In genomic region chr2:241703128-241703604, GRCh38 we compare ENCODE assay signal across 8 cellular contexts. TPM values are rescaled to one million over a fixed set of nuclear protein-coding genes. Genes with fewer than 3 reads are reported as not detected.
DNase-seq lines count a peak whose midpoint lies in the region; ATAC-seq, FAIRE-seq and TF ChIP-seq lines count a peak whose summit lies in the region.

No MANE protein-coding gene starts in this region.

- H2AFZ ChIP-seq in IMR-90 (replicated peaks; ENCODE audit: low read length, poor library complexity) (peak overlapping the region; percentile 96), GM12878 (ENCODE audit: control insufficient read depth, low read depth, low read length) (peak overlapping the region; percentile 71)

- H4K8ac ChIP-seq in IMR-90 (ENCODE audit: low read depth in 2 of 2, low read length in 2 of 2), result no peak overlapping the region; a peak in 1 of 4 replicates

- no peak overlapping the region; the same call in 1 of the 2 replicates for H3K4ac ChIP-seq in IMR-90 (ENCODE audit: low read depth, low read length)

- H2BK20ac ChIP-seq in IMR-90 (ENCODE audit: low read depth, low read length), result no peak overlapping the region

- no CpG with 5 or more reads among the region's 7 CpGs for WGBS in IMR-90 (ENCODE audit: extremely low coverage in 2 of 2, insufficient read length in 1 of 2), 2 experiments
- WGBS in GM12878 (ENCODE audit: insufficient coverage, insufficient replicate concordance, low lambda C conversion rate, missing lambda C conversion rate), result 57% methylated on average over 7 of the region's 7 CpGs
- WGBS in right lobe of liver (ENCODE audit: insufficient coverage, low coverage, low lambda C conversion rate, missing lambda C conversion rate), result 76% methylated on average over 6 of the region's 7 CpGs
- 66 to 74% methylated on average over 7 of the region's 7 CpGs for WGBS in upper lobe of left lung, 2 donors

- no peak for TF ChIP-seq RAD21 in IMR-90 (IDR thresholded peaks at IDR 0.05; ENCODE audit: low read length)
- no peak for TF ChIP-seq RAD21 in GM12878 (IDR thresholded peaks at IDR 0.05; ENCODE audit: insufficient read depth, low read depth, low read length)

- no peak overlapping the region for H2BK15ac ChIP-seq in IMR-90 (ENCODE audit: low read depth, low read length)

- peaks cover 7% of the 10 kb centered on the region; the same call in 1 of the 2 replicates for H3K9me1 ChIP-seq in IMR-90 (ENCODE audit: insufficient read depth, low read length)

- peak overlapping the region; percentile 80 for H3K4me3 ChIP-seq in IMR-90 (ENCODE audit: insufficient read depth, low read depth, low read length)
- peak overlapping the region; percentile 95 for H3K4me3 ChIP-seq in GM12878
- H3K4me3 ChIP-seq in right lobe of liver, result peak overlapping the region; percentile 86 to 99 (median 95)
- peak overlapping the region; percentile 81 to 98 (median 96) for H3K4me3 ChIP-seq in upper lobe of left lung

- H3K14ac ChIP-seq in IMR-90 (replicated peaks; ENCODE audit: low read depth, low read length), result no peak overlapping the region

- H2AK9ac ChIP-seq in IMR-90 (replicated peaks; ENCODE audit: low read depth, low read length, poor library complexity), result peak overlapping the region; percentile 83

- H2BK5ac ChIP-seq in IMR-90 (ENCODE audit: low read depth, low read length, poor library complexity, severe bottlenecking), result no peak overlapping the region

- peak overlapping the region; percentile 12; the same call in 1 of the 2 replicates for H4K91ac ChIP-seq in IMR-90 (ENCODE audit: insufficient read depth, low read depth, low read length)

- CTCF ChIA-PET in IMR-90 (lab: Yijun Ruan, JAX) (interaction anchor here (0.9 kb wide), 1 partner anchor 10 kb away, joined by 5 read pairs; no protein-coding TSS in a partner anchor), GM12878 (lab: Yijun Ruan, JAX) (interaction anchor here (0.7 to 2.4 kb wide), 7 partner anchors 11 to 175 kb away, joined by 3 to 10 read pairs (median 6); no protein-coding TSS in a partner anchor)

- no peak overlapping the region for H3K56ac ChIP-seq in IMR-90 (ENCODE audit: extremely low read depth, insufficient read depth, low read length)

- FAIRE-seq in GM12878 (lab: Jason Lieb, UNC), result no peak

- H3K9me3 ChIP-seq in IMR-90 (ENCODE audit: control insufficient read depth, insufficient read depth, low read length) (peaks cover 4% of the 10 kb centered on the region; the same call in 1 of the 2 replicates), GM12878 (replicated peaks; ENCODE audit: control insufficient read depth, insufficient read depth, low read length) (peaks cover 4% of the 10 kb centered on the region; the same call in 1 of the 3 replicates), right lobe of liver (no peaks in the 10 kb centered on the region), upper lobe of left lung (no peaks in the 10 kb centered on the region)

- no peak for ATAC-seq in IMR-90 (ENCODE audit: low read depth)
- ATAC-seq in GM12878, result no peak
- ATAC-seq in right lobe of liver, result peak in 1 of 4 donors; percentile 5
- no peak for ATAC-seq in upper lobe of left lung (ENCODE audit: low FRiP score in 2 of 2)
- ATAC-seq in GM18519 (IDR thresholded peaks at IDR 0.05; ENCODE audit: low FRiP score, unreplicated experiment), result no peak
- ATAC-seq in HG03571 (IDR thresholded peaks at IDR 0.05; ENCODE audit: unreplicated experiment), result no peak
- no peak for ATAC-seq in HG03045 (IDR thresholded peaks at IDR 0.05; ENCODE audit: unreplicated experiment)

- POLR2A ChIA-PET in IMR-90 (lab: Charles Lee; ENCODE audit: unreplicated experiment), result no interaction called here
- POLR2A ChIA-PET in GM12878 (lab: Charles Lee), result interaction anchor here (2.6 kb wide), 1 partner anchor 30 kb away, joined by 19 read pairs; the partner anchor contains the start of gene D2HGDH

- no peak; the same call in 1 of the 2 replicates for TF ChIP-seq CTCF in C4-2B (conservative IDR thresholded peaks at IDR 0.05)
- no peak for TF ChIP-seq CTCF in IMR-90 (conservative IDR thresholded peaks at IDR 0.05; ENCODE audit: low read depth, low read length)
- TF ChIP-seq CTCF in GM12878 (IDR thresholded peaks at IDR 0.05 in 2 of 3, conservative IDR thresholded peaks at IDR 0.05 in 1 of 3; ENCODE audit: control insufficient read depth in 2 of 3, extremely low read depth in 1 of 3, insufficient read depth in 1 of 3, low read depth in 3 of 3, low read length in 3 of 3), result no peak
- TF ChIP-seq CTCF in right lobe of liver (IDR thresholded peaks at IDR 0.05), result no peak
- TF ChIP-seq CTCF in upper lobe of left lung (IDR thresholded peaks at IDR 0.05), result no peak

- peak overlapping the region; percentile 64 for H3K23ac ChIP-seq in IMR-90 (ENCODE audit: low read depth, low read length)

- TF ChIP-seq EP300 in GM12878 (IDR thresholded peaks at IDR 0.05; ENCODE audit: borderline replicate concordance in 1 of 2, control insufficient read depth in 1 of 2, low read depth in 2 of 2, low read length in 2 of 2) (no peak), upper lobe of left lung (IDR thresholded peaks at IDR 0.05) (no peak)

- H4K20me1 ChIP-seq in IMR-90 (ENCODE audit: insufficient read depth, low read length) (peaks cover 16% of the 10 kb centered on the region), GM12878 (ENCODE audit: control insufficient read depth, insufficient read depth) (no peaks in the 10 kb centered on the region)

- H3K9ac ChIP-seq in IMR-90 (ENCODE audit: low read depth, low read length) (peak overlapping the region; percentile 0; the same call in 1 of the 2 replicates), GM12878 (ENCODE audit: control insufficient read depth, insufficient read depth, low read length) (peak overlapping the region; percentile 83)

- DNase-seq in IMR-90 (no peak), GM12878 (ENCODE audit: low read depth, low spot score) (no peak), right lobe of liver (no peak), upper lobe of left lung (no peak)

- H3K79me2 ChIP-seq in GM12878 (ENCODE audit: control insufficient read depth, insufficient read depth, low read length), result peaks cover 14% of the 10 kb centered on the region

- H3K18ac ChIP-seq in IMR-90 (ENCODE audit: low read depth, low read length), result no peak overlapping the region

- H3K27ac ChIP-seq in C4-2B (peak overlapping the region; percentile 96), IMR-90 (ENCODE audit: insufficient read depth, low read length) (no peak overlapping the region; the same call in 1 of the 2 replicates), GM12878 (ENCODE audit: control insufficient read depth, insufficient read depth) (peak overlapping the region; percentile 72), right lobe of liver (no peak overlapping the region), upper lobe of left lung (peak overlapping the region in 3 of 4 donors; percentile 55 to 94 (median 92))

- SMC1A ChIA-PET in GM12878 (lab: Charles Lee; ENCODE audit: uncharacterized antibody, unreplicated experiment), result interaction anchor here (0.9 to 1.9 kb wide), 4 partner anchors 13 to 156 kb away, joined by 3 to 9 read pairs (median 4); partner anchors contain the start of gene PDCD1

- no peak overlapping the region for H2BK120ac ChIP-seq in IMR-90 (ENCODE audit: low read depth, low read length)

- in situ Hi-C loops in IMR-90 (cut with MboI; ENCODE audit: low sequenced_read_pairs), result no loop called here
- in situ Hi-C loops in GM12878 (cut with MboI), result loop anchor here (5.0 kb wide), 1 partner anchor 174 kb away; no protein-coding TSS in a partner anchor

- H3K4me2 ChIP-seq in IMR-90 (ENCODE audit: low read depth, low read length) (peak overlapping the region; percentile 82), GM12878 (ENCODE audit: control insufficient read depth, insufficient read depth) (peak overlapping the region; percentile 96)

- H4K5ac ChIP-seq in IMR-90 (ENCODE audit: low read depth, low read length), result no peak overlapping the region

- peaks cover 9 to 30% of the 10 kb centered on the region in 2 experiments; a peak in 3 of 4 replicates for H3K79me1 ChIP-seq in IMR-90 (ENCODE audit: low read depth in 1 of 2, low read length in 2 of 2)

- RAD21 ChIA-PET in GM12878 (lab: Charles Lee; ENCODE audit: unreplicated experiment), result interaction anchor here (2.7 kb wide), 1 partner anchor 31 kb away, joined by 14 read pairs; the partner anchor contains the start of gene D2HGDH

- no peak for TF ChIP-seq POLR2A in IMR-90 (IDR thresholded peaks at IDR 0.05; ENCODE audit: low read depth, low read length)
- TF ChIP-seq POLR2A in GM12878 (IDR thresholded peaks at IDR 0.05; ENCODE audit: low read depth, low read length), result no peak
- no peak for TF ChIP-seq POLR2A in right lobe of liver (IDR thresholded peaks at IDR 0.05)
- TF ChIP-seq POLR2A in upper lobe of left lung (IDR thresholded peaks at IDR 0.05), result no peak

- dilution Hi-C loops in IMR-90 (cut with HindIII; ENCODE audit: low sequenced_read_pairs, unreplicated experiment), result no loop called here

- intact Hi-C loops in IMR-90 (cut with micrococcal nuclease) (loop anchor here (10.0 kb wide), 1 partner anchor 172 kb away; no protein-coding TSS in a partner anchor), GM12878 (cut with micrococcal nuclease; ENCODE audit: unreplicated experiment) (loop anchor here (2.0 kb wide), 1 partner anchor 30 kb away; no protein-coding TSS in a partner anchor), right lobe of liver (cut with DNase I) (no loop called here)

- H3K27me3 ChIP-seq in IMR-90 (ENCODE audit: control insufficient read depth, insufficient read depth, low read length) (no peaks in the 10 kb centered on the region), GM12878 (replicated peaks in 1 of 2; ENCODE audit: control insufficient read depth in 2 of 2, insufficient read depth in 2 of 2, low read length in 1 of 2) (no peaks in the 10 kb centered on the region), right lobe of liver (no peaks in the 10 kb centered on the region), upper lobe of left lung (no peaks in the 10 kb centered on the region)

- H3K4me1 ChIP-seq in IMR-90 (ENCODE audit: control insufficient read depth, insufficient read depth, low read length) (peaks cover 4% of the 10 kb centered on the region; the same call in 1 of the 2 replicates), GM12878 (ENCODE audit: control insufficient read depth, insufficient read depth, low read length) (0 out of 2 replicates have a peak, but pooled peaks cover 6% of the 10 kb centered on the region), right lobe of liver (peaks cover 0 to 9% (median 0%) of the 10 kb centered on the region in 4 donors), upper lobe of left lung (peaks cover 11 to 26% (median 19%) of the 10 kb centered on the region in 4 donors)

- H2AK5ac ChIP-seq in IMR-90 (ENCODE audit: low read depth, low read length), result peak overlapping the region; percentile 67; the same call in 1 of the 2 replicates

- peaks cover 24% of the 10 kb centered on the region for H3K36me3 ChIP-seq in IMR-90 (ENCODE audit: control insufficient read depth, insufficient read depth, low read length)
- peaks cover 5 to 11% of the 10 kb centered on the region in 2 experiments; a peak in 3 of 4 replicates for H3K36me3 ChIP-seq in GM12878 (ENCODE audit: control insufficient read depth in 2 of 2, insufficient read depth in 2 of 2, low read length in 1 of 2)
- H3K36me3 ChIP-seq in right lobe of liver, result peaks cover 0 to 27% (median 4%) of the 10 kb centered on the region in 4 donors
- peaks cover 0 to 33% (median 20%) of the 10 kb centered on the region in 4 donors for H3K36me3 ChIP-seq in upper lobe of left lung

- BruUV-seq in IMR-90 (replicated peaks; lab: Mats Ljungman, UMichigan) (no TSS peak), GM12878 (replicated peaks; lab: Mats Ljungman, UMichigan) (no TSS peak)

RNA-seq across cellular contexts. Expression of gene ING5, which starts 1.3 kb away (rescaled TPM):
- total RNA-seq in IMR-90 (2012; rRNA removed) (16.7 and 38.9 TPM in 2 replicates), GM12878 (2014; rRNA removed) (30.2 and 35.6 TPM in 2 replicates), GM12878 (2014; rRNA removed; fragmentation: Illumina TruSeq; extraction: Trizol) (29.5 and 29.8 TPM in 2 replicates), GM12878 (2021) (27.2 and 34.6 TPM in 2 replicates), right lobe of liver (10 to 100 TPM in 5 of 6 experiments, 1 to 10 TPM in 1; 8.2 to 20.3 (median 13.0) TPM), upper lobe of left lung (100 to 1,000 TPM in 1 of 6 donors, 10 to 100 TPM in 5; 20.2 to 181 (median 41.5) TPM)
- polyA plus RNA-seq in IMR-90 (2012; rRNA removed) (36.1 and 36.5 TPM in 2 replicates), GM12878 (2011; rRNA removed) (31.4 and 34.9 TPM in 2 replicates), GM12878 (2014; fragmentation: Illumina TruSeq; extraction: Trizol) (24.6 TPM in 2 replicates), GM12878 (2014; fragmentation: Nextera tagmentation; extraction: Ambion mirVana) (10 to 100 TPM in 1 of 2 experiments, 1 to 10 TPM in 1; 10.0 to 13.2 TPM), GM12878 (2014; rRNA removed) (46.1 and 60.1 TPM in 2 replicates), GM12878 (2016; fragmentation: Nextera tagmentation; extraction: Ambion mirVana) (10 to 100 TPM; 16.9 to 19.3 TPM)
- 28.4 and 31.1 TPM in 2 replicates for polyA plus RNA-seq in IMR-90 (2012; cell fraction: cytosol; rRNA removed)
- 107 and 146 TPM in 2 replicates for polyA plus RNA-seq in IMR-90 (2012; cell fraction: nucleus; rRNA removed; ENCODE audit: low replicate concordance)
- total RNA-seq in GM12878 (2013; cell fraction: nucleolus; rRNA removed), result 64.2 and 75.2 TPM in 2 replicates
- 10.8 TPM for polyA plus RNA-seq in GM12878 (2011; ENCODE audit: low read depth)
- 36.6 and 49.2 TPM in 2 replicates for polyA plus RNA-seq in GM12878 (2011; cell fraction: cytosol; rRNA removed)
- 78.3 and 86.2 TPM in 2 replicates for polyA plus RNA-seq in GM12878 (2011; cell fraction: nucleus; rRNA removed)
- polyA plus RNA-seq in GM12878 (2012), result 20.3 and 30.8 TPM in 2 replicates
- polyA minus RNA-seq in GM12878 (2011; rRNA and poly(A)+ RNA removed), result 25.3 and 35.7 TPM in 2 replicates
- polyA minus RNA-seq in GM12878 (2011; cell fraction: cytosol; rRNA and poly(A)+ RNA removed), result 9.9 and 14.3 TPM in 2 replicates
- polyA minus RNA-seq in GM12878 (2011; cell fraction: nucleus; rRNA and poly(A)+ RNA removed), result 12.8 and 32.6 TPM in 2 replicates

RNA-seq across cellular contexts. Expression of gene DTYMK, which starts 16.6 kb away (rescaled TPM):
- total RNA-seq in IMR-90 (2012; rRNA removed) (31.7 and 32.8 TPM in 2 replicates), GM12878 (2014; rRNA removed) (75.7 and 80.5 TPM in 2 replicates), GM12878 (2014; rRNA removed; fragmentation: Illumina TruSeq; extraction: Trizol) (40.7 and 43.5 TPM in 2 replicates), GM12878 (2021) (80.5 and 82.4 TPM in 2 replicates), right lobe of liver (10 to 100 TPM in 5 of 6 experiments, 1 to 10 TPM in 1; 9.9 to 21.5 (median 10.4) TPM), upper lobe of left lung (10 to 100 TPM; 10.2 to 43.0 (median 19.6) TPM)
- polyA plus RNA-seq in IMR-90 (2012; rRNA removed) (50.1 and 50.5 TPM in 2 replicates), GM12878 (2011; rRNA removed) (42.8 and 54.3 TPM in 2 replicates), GM12878 (2014; fragmentation: Illumina TruSeq; extraction: Trizol) (13.1 and 33.4 TPM in 2 replicates), GM12878 (2014; fragmentation: Nextera tagmentation; extraction: Ambion mirVana) (10 to 100 TPM in 1 of 2 experiments, 1 to 10 TPM in 1; 7.0 to 20.5 TPM), GM12878 (2014; rRNA removed) (64.4 and 72.1 TPM in 2 replicates), GM12878 (2016; fragmentation: Nextera tagmentation; extraction: Ambion mirVana) (100 to 1,000 TPM; 220 TPM)
- polyA plus RNA-seq in IMR-90 (2012; cell fraction: cytosol; rRNA removed), result 40.6 and 60.0 TPM in 2 replicates
- 20.9 and 27.0 TPM in 2 replicates for polyA plus RNA-seq in IMR-90 (2012; cell fraction: nucleus; rRNA removed; ENCODE audit: low replicate concordance)
- total RNA-seq in GM12878 (2013; cell fraction: nucleolus; rRNA removed), result 39.4 and 41.5 TPM in 2 replicates
- polyA plus RNA-seq in GM12878 (2011; ENCODE audit: low read depth), result 17.2 TPM
- 74.4 and 85.1 TPM in 2 replicates for polyA plus RNA-seq in GM12878 (2011; cell fraction: cytosol; rRNA removed)
- 60.3 and 64.3 TPM in 2 replicates for polyA plus RNA-seq in GM12878 (2011; cell fraction: nucleus; rRNA removed)
- 30.3 and 35.9 TPM in 2 replicates for polyA plus RNA-seq in GM12878 (2012)
- polyA minus RNA-seq in GM12878 (2011; rRNA and poly(A)+ RNA removed), result 14.6 and 20.0 TPM in 2 replicates
- 12.0 and 17.3 TPM in 2 replicates for polyA minus RNA-seq in GM12878 (2011; cell fraction: cytosol; rRNA and poly(A)+ RNA removed)
- 10.8 and 17.8 TPM in 2 replicates for polyA minus RNA-seq in GM12878 (2011; cell fraction: nucleus; rRNA and poly(A)+ RNA removed)

RNA-seq across cellular contexts. Expression of gene D2HGDH, which starts 31.3 kb away (rescaled TPM):
- 6.3 and 8.3 TPM in 2 replicates for total RNA-seq in IMR-90 (2012; rRNA removed)
- polyA plus RNA-seq in IMR-90 (2012; rRNA removed), result 22.1 and 23.0 TPM in 2 replicates
- 18.3 and 27.2 TPM in 2 replicates for polyA plus RNA-seq in IMR-90 (2012; cell fraction: cytosol; rRNA removed)
- 193 and 430 TPM in 2 replicates for polyA plus RNA-seq in IMR-90 (2012; cell fraction: nucleus; rRNA removed; ENCODE audit: low replicate concordance)
- 34.2 and 36.3 TPM in 2 replicates for total RNA-seq in GM12878 (2013; cell fraction: nucleolus; rRNA removed)
- total RNA-seq in GM12878 (2014; rRNA removed), result 19.1 and 22.6 TPM in 2 replicates
- 6.3 and 8.2 TPM in 2 replicates for total RNA-seq in GM12878 (2014; rRNA removed; fragmentation: Illumina TruSeq; extraction: Trizol)
- 27.4 and 31.8 TPM in 2 replicates for total RNA-seq in GM12878 (2021)
- 10.5 TPM for polyA plus RNA-seq in GM12878 (2011; ENCODE audit: low read depth)
- 6.0 and 8.6 TPM in 2 replicates for polyA plus RNA-seq in GM12878 (2011; rRNA removed)
- 7.2 and 15.3 TPM in 2 replicates for polyA plus RNA-seq in GM12878 (2011; cell fraction: cytosol; rRNA removed)
- 136 and 139 TPM in 2 replicates for polyA plus RNA-seq in GM12878 (2011; cell fraction: nucleus; rRNA removed)
- polyA plus RNA-seq in GM12878 (2012), result 32.6 and 34.8 TPM in 2 replicates
- 1.7 and 5.2 TPM in 2 replicates for polyA plus RNA-seq in GM12878 (2014; fragmentation: Illumina TruSeq; extraction: Trizol)
- polyA plus RNA-seq in GM12878 (2014; fragmentation: Nextera tagmentation; extraction: Ambion mirVana), result 1 to 10 TPM in 1 of 2 experiments, under 1 TPM in 1; 0.52 to 1.1 TPM
- polyA plus RNA-seq in GM12878 (2014; rRNA removed), result 32.1 and 39.5 TPM in 2 replicates
- 10 to 100 TPM; 13.5 to 14.4 TPM for polyA plus RNA-seq in GM12878 (2016; fragmentation: Nextera tagmentation; extraction: Ambion mirVana)
- 6.9 and 17.4 TPM in 2 replicates for polyA minus RNA-seq in GM12878 (2011; rRNA and poly(A)+ RNA removed)
- 3.7 and 6.8 TPM in 2 replicates for polyA minus RNA-seq in GM12878 (2011; cell fraction: cytosol; rRNA and poly(A)+ RNA removed)
- 12.5 and 18.6 TPM in 2 replicates for polyA minus RNA-seq in GM12878 (2011; cell fraction: nucleus; rRNA and poly(A)+ RNA removed)
- 10 to 100 TPM; 18.9 to 38.6 (median 25.9) TPM for total RNA-seq in right lobe of liver
- 100 to 1,000 TPM in 1 of 6 donors, 10 to 100 TPM in 5; 12.5 to 155 (median 35.8) TPM for total RNA-seq in upper lobe of left lung

Comparison
In these comparisons a context has a peak if more than half of its experiments do, and no peak if none do; other contexts are left out.
1. H3K27ac ChIP-seq: peak in C4-2B (single experiment), GM12878 (single experiment) and upper lobe of left lung (3 of 4); none in IMR-90 (single experiment) and right lobe of liver (0 of 3).
2. intact Hi-C loops: an anchor here in IMR-90 (10.0 kb wide) and GM12878 (2.0 kb wide); none called in right lobe of liver.
3. Peak in every context shown above with its lines, with median percentiles within 50 percentile points of each other: H3K4me3 ChIP-seq.